16 cellular contexts compared by ENCODE assay signal in genomic region chr6:53469163-53469562, GRCh38.
DNase-seq lines count a peak whose midpoint lies in the region; TF ChIP-seq lines count a peak whose summit lies in the region.
"Had no signal": no experiment of that assay in that cellular context is flagged by ENCODE, and none has a peak within 500 bp of the region (broad histone marks: within the 10 kb centered on the region; RNA-seq: fewer than 3 reads in every experiment).

No MANE protein-coding gene starts in this region.

- H3K4me3 ChIP-seq in Jurkat, Clone E6-1 (ENCODE audit: low read length), result no peak overlapping the region
- H3K4me3 ChIP-seq: GM23248 had no signal

- peak overlapping the region; percentile 61 for H3K27ac ChIP-seq in 22Rv1
- H3K27ac ChIP-seq in VCaP, result peak overlapping the region; percentile 61
- H3K27ac ChIP-seq: GM23248 had no signal

- TF ChIP-seq CTCF in 22Rv1 (IDR thresholded peaks at IDR 0.05) (no peak), VCaP (conservative IDR thresholded peaks at IDR 0.05) (no peak)

- DNase-seq in Jurkat, Clone E6-1 (ENCODE audit: low read depth, low spot score), result peak; percentile 46
- DNase-seq in iris pigment epithelial cell (ENCODE audit: low read depth) (peak; percentile 11), NCI-H226 (no peak), NOMO-1 treated with DMSO at 0.1 percent for 48 hours (lab: John Stamatoyannopoulos, UW; ENCODE audit: unreplicated experiment) (no peak), NCI-H345 treated with DMSO at 0.1 percent for 48 hours (lab: John Stamatoyannopoulos, UW; ENCODE audit: unreplicated experiment) (no peak)
- DNase-seq: C1 segment of cervical spinal cord; Caco-2; CD4-positive, CD25-positive, alpha-beta regulatory T cell; CD8-positive, alpha-beta T cell; DMS153; DND-41; GM23248; H7; HCEC 1CT had no signal

Comparison
In these comparisons a context has a peak if more than half of its experiments do, and no peak if none do; other contexts are left out.
1. DNase-seq: peak in Jurkat, Clone E6-1 (single experiment) and iris pigment epithelial cell (single experiment); none in NCI-H226 (single experiment), NOMO-1 treated with DMSO at 0.1 percent for 48 hours (single experiment) and NCI-H345 treated with DMSO at 0.1 percent for 48 hours (single experiment).